Comparison of ENCODE assay signal across 1 cellular context in genomic region chr17:17107281-17107680, GRCh38.
TF ChIP-seq lines count a peak whose summit lies in the region.

No MANE protein-coding gene starts in this region.

TF ChIP-seq in H1, 55 proteins besides CTCF, POLR2A, EP300 and RAD21 (continued from another document):
- TF ChIP-seq SP1 (IDR thresholded peaks at IDR 0.05; ENCODE audit: low read depth, low read length) (no peak), CTBP2 (IDR thresholded peaks at IDR 0.05; ENCODE audit: borderline replicate concordance, insufficient read depth, insufficient read length, low read length) (no peak)
